Comparison of ENCODE assay signal across 8 cellular contexts in genomic region chr1:12619396-12620141, GRCh38. TPM values are rescaled to one million over a fixed set of nuclear protein-coding genes. Genes with fewer than 3 reads are reported as not detected.
A peak's percentile ranks its signal among the peaks of the same experiment; 100 is the strongest.
DNase-seq lines count a peak whose midpoint lies in the region; ATAC-seq, FAIRE-seq and TF ChIP-seq lines count a peak whose summit lies in the region.

No MANE protein-coding gene starts in this region.

- intact Hi-C loops in activated T-helper 1 cell treated with anti-CD3 and anti-CD28 coated beads, Interleukin-12 subunit alpha, Interleukin-12 subunit beta, Interleukin-2, Interleukin-4 antibody, amounts not matched to agents 30 ng/mL and 10 ng/mL and 1 ng/mL, durations not matched to agents 14 hours and 24 hours and 36 hours (cut with micrococcal nuclease): loop anchor here (1.0 to 5.0 kb wide), 14 partner anchors 18 to 812 kb away; partner anchors contain the start of genes CLCN6, MTHFR and VPS13D

- ATAC-seq in naive B cell (ENCODE audit: low read depth in 2 of 2) (peak; percentile 48 to 68), GM19023 (IDR thresholded peaks at IDR 0.05; ENCODE audit: unreplicated experiment) (no peak)
- peak; percentile 33 to 38 for ATAC-seq in stimulated activated naive B cell treated with anti-CD40 and anti-IgM and Interleukin-4, amounts not matched to agents 10 μg/mL and 1 μg/mL and 100 μg/mL, for 72 hours (replicated peaks)

- peak; percentile 32 for FAIRE-seq in RCC 7860 (lab: Jason Lieb, UNC)

- H3K36me3 ChIP-seq in HUES64 (ENCODE audit: insufficient read depth, low read length): no peaks in the 10 kb centered on the region

- 3% methylated on average over 22 of the region's 25 CpGs for WGBS in HUES64

- peak overlapping the region; percentile 97; the same call in 1 of the 2 replicates for H3K27ac ChIP-seq in HUES64 (ENCODE audit: low read depth, low read length)

- peaks cover 7% of the 10 kb centered on the region; the same call in 1 of the 2 replicates for H3K27me3 ChIP-seq in HUES64 (ENCODE audit: insufficient read depth, low read length)

- peak overlapping the region; percentile 49; the same call in 1 of the 2 replicates for H3K9ac ChIP-seq in HUES64 (ENCODE audit: low read depth, low read length)

- H3K4me3 ChIP-seq in HUES64 (ENCODE audit: low read length): peak overlapping the region; percentile 93

- no peaks in the 10 kb centered on the region for H3K9me3 Mint-ChIP-seq in activated T-helper 1 cell treated with anti-CD3 and anti-CD28 coated beads, Interleukin-12 subunit alpha, Interleukin-12 subunit beta, Interleukin-2, Interleukin-4 antibody, amounts not matched to agents 30 ng/mL and 10 ng/mL and 1 ng/mL, durations not matched to agents 14 hours and 24 hours and 36 hours
- H3K9me3 Mint-ChIP-seq in naive B cell: no peaks in the 10 kb centered on the region
- H3K9me3 Mint-ChIP-seq in stimulated activated naive B cell treated with anti-CD40 and anti-IgM and Interleukin-4, amounts not matched to agents 10 μg/mL and 1 μg/mL and 100 μg/mL, for 72 hours: no peaks in the 10 kb centered on the region

- peak overlapping the region; percentile 97 for H3K4me3 Mint-ChIP-seq in activated T-helper 1 cell treated with anti-CD3 and anti-CD28 coated beads, Interleukin-12 subunit alpha, Interleukin-12 subunit beta, Interleukin-2, Interleukin-4 antibody, amounts not matched to agents 30 ng/mL and 10 ng/mL and 1 ng/mL, durations not matched to agents 14 hours and 24 hours and 36 hours
- H3K4me3 Mint-ChIP-seq in naive B cell: peak overlapping the region; percentile 87 to 96 (median 94)
- peak overlapping the region; percentile 97 to 98 for H3K4me3 Mint-ChIP-seq in stimulated activated naive B cell treated with anti-CD40 and anti-IgM and Interleukin-4, amounts not matched to agents 10 μg/mL and 1 μg/mL and 100 μg/mL, for 72 hours

- peak; percentile 84 for TF ChIP-seq CTCF in GM12801 (IDR thresholded peaks at IDR 0.05; ENCODE audit: extremely low read depth, insufficient read length)

- peaks cover 11% of the 10 kb centered on the region for H3K4me1 ChIP-seq in HUES64 (ENCODE audit: insufficient read depth, low read length)

- peaks cover 14% of the 10 kb centered on the region for H3K36me3 Mint-ChIP-seq in activated T-helper 1 cell treated with anti-CD3 and anti-CD28 coated beads, Interleukin-12 subunit alpha, Interleukin-12 subunit beta, Interleukin-2, Interleukin-4 antibody, amounts not matched to agents 30 ng/mL and 10 ng/mL and 1 ng/mL, durations not matched to agents 14 hours and 24 hours and 36 hours (ENCODE audit: low read depth)
- H3K36me3 Mint-ChIP-seq in naive B cell: no peaks in the 10 kb centered on the region
- H3K36me3 Mint-ChIP-seq in stimulated activated naive B cell treated with anti-CD40 and anti-IgM and Interleukin-4, amounts not matched to agents 10 μg/mL and 1 μg/mL and 100 μg/mL, for 72 hours: peaks cover 30 to 49% of the 10 kb centered on the region in 2 donors

- no peaks in the 10 kb centered on the region for H3K27me3 Mint-ChIP-seq in activated T-helper 1 cell treated with anti-CD3 and anti-CD28 coated beads, Interleukin-12 subunit alpha, Interleukin-12 subunit beta, Interleukin-2, Interleukin-4 antibody, amounts not matched to agents 30 ng/mL and 10 ng/mL and 1 ng/mL, durations not matched to agents 14 hours and 24 hours and 36 hours (ENCODE audit: insufficient read depth)
- H3K27me3 Mint-ChIP-seq in naive B cell: peaks cover 9 to 54% (median 36%) of the 10 kb centered on the region in 3 donors
- peaks cover 11% of the 10 kb centered on the region in 2 donors for H3K27me3 Mint-ChIP-seq in stimulated activated naive B cell treated with anti-CD40 and anti-IgM and Interleukin-4, amounts not matched to agents 10 μg/mL and 1 μg/mL and 100 μg/mL, for 72 hours

- H3K9me3 ChIP-seq in HUES64 (ENCODE audit: insufficient read depth, low read depth, low read length): no peaks in the 10 kb centered on the region

- peak; percentile 72 for DNase-seq in RCC 7860 (ENCODE audit: low spot score)
- peak; percentile 69 for DNase-seq in activated T-helper 1 cell treated with anti-CD3 and anti-CD28 coated beads, Interleukin-12 subunit alpha, Interleukin-12 subunit beta, Interleukin-2, Interleukin-4 antibody, amounts not matched to agents 30 ng/mL and 10 ng/mL and 1 ng/mL, durations not matched to agents 14 hours and 24 hours and 36 hours (ENCODE audit: low spot score)
- DNase-seq in fibroblast of gingiva (ENCODE audit: low read depth): peak; percentile 81
- peak; percentile 63 for DNase-seq in naive B cell
- DNase-seq in stimulated activated naive B cell treated with anti-CD40 and anti-IgM and Interleukin-4, amounts not matched to agents 10 μg/mL and 1 μg/mL and 100 μg/mL, for 72 hours: peak; percentile 62

- H3K4me1 Mint-ChIP-seq in activated T-helper 1 cell treated with anti-CD3 and anti-CD28 coated beads, Interleukin-12 subunit alpha, Interleukin-12 subunit beta, Interleukin-2, Interleukin-4 antibody, amounts not matched to agents 30 ng/mL and 10 ng/mL and 1 ng/mL, durations not matched to agents 14 hours and 24 hours and 36 hours (ENCODE audit: low read depth): peaks cover 49% of the 10 kb centered on the region
- H3K4me1 Mint-ChIP-seq in naive B cell: peaks cover 35 to 47% (median 44%) of the 10 kb centered on the region in 3 donors
- H3K4me1 Mint-ChIP-seq in stimulated activated naive B cell treated with anti-CD40 and anti-IgM and Interleukin-4, amounts not matched to agents 10 μg/mL and 1 μg/mL and 100 μg/mL, for 72 hours: peaks cover 32 to 65% of the 10 kb centered on the region in 2 donors

- peak overlapping the region; percentile 98 for H3K27ac Mint-ChIP-seq in activated T-helper 1 cell treated with anti-CD3 and anti-CD28 coated beads, Interleukin-12 subunit alpha, Interleukin-12 subunit beta, Interleukin-2, Interleukin-4 antibody, amounts not matched to agents 30 ng/mL and 10 ng/mL and 1 ng/mL, durations not matched to agents 14 hours and 24 hours and 36 hours
- H3K27ac Mint-ChIP-seq in naive B cell: peak overlapping the region in 2 of 6 donors; percentile 49 to 77
- peak overlapping the region; percentile 98 for H3K27ac Mint-ChIP-seq in stimulated activated naive B cell treated with anti-CD40 and anti-IgM and Interleukin-4, amounts not matched to agents 10 μg/mL and 1 μg/mL and 100 μg/mL, for 72 hours

RNA-seq across cellular contexts. Expression of gene DHRS3, which starts 1.6 kb away (rescaled TPM):
- polyA plus RNA-seq in HUES64 (2013, experiment 1 of 2): 10.6 TPM
- 7.3 TPM for polyA plus RNA-seq in HUES64 (2013, experiment 2 of 2)
- total RNA-seq in activated T-helper 1 cell treated with anti-CD3 and anti-CD28 coated beads, Interleukin-12 subunit alpha, Interleukin-12 subunit beta, Interleukin-2, Interleukin-4 antibody, amounts not matched to agents 30 ng/mL and 10 ng/mL and 1 ng/mL, durations not matched to agents 14 hours and 24 hours and 36 hours: 109 and 111 TPM in 2 replicates
- 1 to 10 TPM in 2 of 6 donors, under 1 TPM in 3, not detected in 1; 0.21 to 1.9 (median 0.47) TPM for polyA plus RNA-seq in naive B cell (ENCODE audit: low read depth in 6 of 6)

RNA-seq across cellular contexts. Expression of gene AADACL4, which starts 24.3 kb away (rescaled TPM):
- not detected for polyA plus RNA-seq in HUES64 (2013, experiment 1 of 2)
- not detected for polyA plus RNA-seq in HUES64 (2013, experiment 2 of 2)
- not detected in 2 replicates for total RNA-seq in activated T-helper 1 cell treated with anti-CD3 and anti-CD28 coated beads, Interleukin-12 subunit alpha, Interleukin-12 subunit beta, Interleukin-2, Interleukin-4 antibody, amounts not matched to agents 30 ng/mL and 10 ng/mL and 1 ng/mL, durations not matched to agents 14 hours and 24 hours and 36 hours
- polyA plus RNA-seq in naive B cell (ENCODE audit: low read depth in 6 of 6): not detected
